In genomic region chr3:132220986-132221385, GRCh38 we compare ENCODE assay signal across 21 cellular contexts.
"Had no signal": no experiment of that assay in that cellular context is flagged by ENCODE, and none has a peak within 500 bp of the region (broad histone marks: within the 10 kb centered on the region; RNA-seq: fewer than 3 reads in every experiment).

No MANE protein-coding gene starts in this region.

- H3K4me2 ChIP-seq: neural progenitor cell had no signal

- H3K36me3 ChIP-seq: breast epithelium, esophagus squamous epithelium, gastrocnemius medialis, neural progenitor cell, right atrium auricular region, spleen, thoracic aorta, upper lobe of left lung had no signal

- H3K4me3 ChIP-seq: breast epithelium, esophagus squamous epithelium, gastrocnemius medialis, neural progenitor cell, right atrium auricular region, spleen, thoracic aorta, upper lobe of left lung had no signal

- H3K4me1 ChIP-seq: breast epithelium, gastrocnemius medialis, right atrium auricular region, spleen, upper lobe of left lung had no signal

- H2AFZ ChIP-seq: neural progenitor cell had no signal

- ATAC-seq: activated T-cell treated with anti-CD3 and anti-CD28 coated beads, Interleukin-2, amount 50 U/mL, for 4 hours; effector memory CD8-positive, alpha-beta T cell; gastrocnemius medialis; left ventricle myocardium superior; naive thymus-derived CD8-positive, alpha-beta T cell had no signal

- H3K27me3 ChIP-seq: breast epithelium, esophagus squamous epithelium, gastrocnemius medialis, neural progenitor cell, right atrium auricular region, spleen, upper lobe of left lung had no signal

- H3K9me3 ChIP-seq: breast epithelium, esophagus squamous epithelium, gastrocnemius medialis, right atrium auricular region, spleen, thoracic aorta, upper lobe of left lung had no signal

- DNase-seq: activated CD4-positive, alpha-beta T cell treated with anti-CD3 and anti-CD28 coated beads, Interleukin-2, amount 50 U/mL, for 4 hours; activated CD8-positive, alpha-beta memory T cell treated with anti-CD3 and anti-CD28 coated beads for 24 hours; activated CD8-positive, alpha-beta memory T cell treated with anti-CD3 and anti-CD28 coated beads, Interleukin-2, amount 50 U/mL, for 4 hours; activated naive CD4-positive, alpha-beta T cell; activated naive CD8-positive, alpha-beta T cell treated with anti-CD3 and anti-CD28 coated beads for 36 hours; activated T-cell treated with anti-CD3 and anti-CD28 coated beads, Interleukin-2, amount 50 U/mL, for 4 hours; effector memory CD8-positive, alpha-beta T cell; esophagus squamous epithelium; gastrocnemius medialis; hippocampal formation; left ventricle myocardium superior; mammary epithelial cell; naive thymus-derived CD8-positive, alpha-beta T cell; spleen; stimulated activated CD4-positive, alpha-beta T cell treated with anti-CD3 and anti-CD28 coated beads, Interleukin-4, amount 100 ng/mL, for 1 hour; stimulated activated naive CD4-positive, alpha-beta T cell treated with Interleukin-2 at 50 U/mL for 16 hours; upper lobe of left lung had no signal

- H3K27ac ChIP-seq: breast epithelium, gastrocnemius medialis, neural progenitor cell, right atrium auricular region, spleen, thoracic aorta, upper lobe of left lung had no signal
